In the genomic region with DNA sequence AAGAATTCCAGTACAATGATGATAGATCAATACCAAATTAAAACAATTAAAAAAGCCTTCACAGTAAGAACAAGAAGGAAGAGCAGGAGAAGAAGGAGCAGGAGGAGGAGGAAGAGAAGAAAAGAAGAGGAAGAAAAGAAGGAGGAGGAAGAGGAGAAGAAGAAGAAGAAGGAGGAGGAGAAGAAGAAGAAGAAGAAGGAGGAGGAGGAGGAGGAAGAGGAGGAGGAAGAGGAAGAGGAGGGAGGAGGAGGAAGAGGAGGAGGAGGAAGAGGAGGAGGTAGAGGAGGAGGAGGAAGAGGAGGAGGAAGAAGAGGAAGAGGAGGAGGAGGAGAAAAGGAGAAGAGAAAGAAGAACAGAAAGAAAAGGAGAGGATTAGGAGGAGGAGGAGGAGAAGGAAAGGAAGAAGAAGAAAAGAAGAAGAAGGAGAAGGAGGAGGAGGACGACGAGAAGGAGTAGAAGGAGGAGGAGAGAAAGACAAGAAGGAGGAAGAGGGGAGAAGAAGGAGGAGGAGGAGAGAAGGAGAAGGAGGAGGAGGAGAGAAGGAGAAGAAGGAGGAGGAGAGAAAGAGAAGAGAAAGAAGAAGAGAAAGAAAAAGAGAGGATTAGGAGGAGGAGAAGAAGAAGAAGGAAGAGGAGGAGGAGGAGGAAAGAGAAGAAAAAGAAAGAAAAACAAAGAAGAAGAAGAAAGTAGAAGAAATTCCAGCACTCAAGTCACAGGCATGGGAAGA, we compare ENCODE assay signal across 29 cellular contexts.
"Had no signal": no experiment of that assay in that cellular context is flagged by ENCODE, and none has a peak within 500 bp of the region (broad histone marks: within the 10 kb centered on the region; RNA-seq: fewer than 3 reads in every experiment).

No MANE protein-coding gene starts in this region.

- H3K4me3 Mint-ChIP-seq: dendritic cell treated with granulocyte-macrophage colony-stimulating factor and Interleukin-4, amounts not matched to agents 40 ng/mL and 50 ng/mL, for 4 days; effector memory CD8-positive, alpha-beta T cell; endodermal cell had no signal

- H3K36me3 ChIP-seq: colonic mucosa, esophagus muscularis mucosa, esophagus squamous epithelium, gastrocnemius medialis, gastroesophageal sphincter, heart left ventricle, heart right ventricle had no signal

- H3K4me1 Mint-ChIP-seq: endodermal cell had no signal

- H3K27me3 Mint-ChIP-seq: dendritic cell treated with granulocyte-macrophage colony-stimulating factor and Interleukin-4, amounts not matched to agents 40 ng/mL and 50 ng/mL, for 4 days had no signal

- H3K27ac ChIP-seq: colonic mucosa, coronary artery, dorsolateral prefrontal cortex, epithelial cell of prostate, esophagus muscularis mucosa, esophagus squamous epithelium, foreskin keratinocyte, gastrocnemius medialis, gastroesophageal sphincter, heart left ventricle, heart right ventricle had no signal

- H3K9me3 ChIP-seq: colonic mucosa, esophagus muscularis mucosa, esophagus squamous epithelium, gastrocnemius medialis had no signal

- H3K9me3 Mint-ChIP-seq: effector memory CD8-positive, alpha-beta T cell; endodermal cell had no signal

- H3K4me3 ChIP-seq: colonic mucosa, coronary artery, dorsolateral prefrontal cortex, esophagus muscularis mucosa, esophagus squamous epithelium, gastrocnemius medialis, gastroesophageal sphincter, heart left ventricle, heart right ventricle had no signal

- DNase-seq: colonic mucosa; cortex of kidney; dermis blood vessel endothelial cell; dorsolateral prefrontal cortex; effector CD4-positive, alpha-beta T cell; effector CD8-positive, alpha-beta T cell; effector memory CD4-positive, alpha-beta T cell; effector memory CD8-positive, alpha-beta T cell; endodermal cell; erythroblast; esophagus squamous epithelium; foreskin fibroblast; foreskin keratinocyte; foreskin melanocyte; gastrocnemius medialis; glutamatergic neuron; head of caudate nucleus; heart left ventricle; heart right ventricle had no signal

- FAIRE-seq: colon, endometrium, endothelial cell of umbilical vein, frontal cortex had no signal

- H3K4me1 ChIP-seq: colonic mucosa, esophagus muscularis mucosa, esophagus squamous epithelium, foreskin keratinocyte, gastroesophageal sphincter, heart left ventricle, heart right ventricle had no signal

- ATAC-seq: effector memory CD8-positive, alpha-beta T cell; esophagus mucosa; foreskin keratinocyte; gastrocnemius medialis; gastroesophageal sphincter; heart left ventricle; heart right ventricle had no signal

- H3K27me3 ChIP-seq: colonic mucosa, dorsolateral prefrontal cortex, foreskin keratinocyte, gastrocnemius medialis had no signal

- H3K27ac Mint-ChIP-seq: dendritic cell treated with granulocyte-macrophage colony-stimulating factor and Interleukin-4, amounts not matched to agents 40 ng/mL and 50 ng/mL, for 4 days; effector memory CD8-positive, alpha-beta T cell; endodermal cell had no signal
